Comparison of ENCODE assay signal across 18 cellular contexts in the genomic region with DNA sequence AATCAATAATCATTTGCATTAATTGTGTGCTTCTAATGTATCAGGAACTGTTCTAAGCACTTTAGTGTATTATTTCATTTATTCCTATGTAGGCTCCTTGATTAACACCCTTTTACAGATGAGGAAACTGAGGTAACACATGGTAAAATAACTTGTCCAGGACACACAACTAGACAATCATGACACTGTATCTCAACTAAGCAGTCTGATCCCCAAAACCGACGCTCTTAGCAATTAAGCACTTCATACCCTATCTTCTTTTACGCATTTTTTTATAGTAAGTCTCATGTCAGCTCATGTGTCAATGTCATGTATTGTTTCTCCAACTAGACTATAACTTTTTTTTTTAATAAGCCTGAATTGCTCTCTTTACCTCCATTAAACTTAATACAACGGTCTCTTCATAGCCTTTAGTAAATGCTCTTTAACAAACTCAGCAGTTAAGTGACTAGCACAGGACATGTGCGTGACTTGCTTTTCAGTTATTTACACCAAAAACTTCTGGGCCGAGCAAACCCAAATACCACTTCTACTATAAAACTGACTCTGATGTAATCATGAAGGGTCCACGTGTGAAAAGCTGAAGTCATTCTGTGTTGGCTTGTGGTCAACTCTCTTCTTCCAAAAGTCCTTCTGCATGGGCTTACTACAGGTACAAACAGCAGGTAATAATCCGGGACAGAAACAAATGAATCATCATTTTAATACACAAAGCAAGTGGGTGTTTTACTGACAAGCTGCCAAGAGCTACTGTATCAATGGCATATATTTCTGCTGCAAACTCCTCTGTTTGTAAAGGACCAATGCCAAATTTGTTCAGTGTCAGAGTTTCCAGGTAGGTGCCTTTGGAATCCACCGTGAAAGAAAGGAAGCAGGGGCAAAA. TPM values are rescaled to one million over a fixed set of nuclear protein-coding genes. Genes with fewer than 3 reads are reported as not detected.
DNase-seq lines count a peak whose midpoint lies in the region; ATAC-seq, FAIRE-seq and TF ChIP-seq lines count a peak whose summit lies in the region.
"Had no signal": no experiment of that assay in that cellular context is flagged by ENCODE, and none has a peak within 500 bp of the region (broad histone marks: within the 10 kb centered on the region; RNA-seq: fewer than 3 reads in every experiment).

No MANE protein-coding gene starts in this region.

- H4K20me1 ChIP-seq in PC-9 (ENCODE audit: insufficient read depth), result no peaks in the 10 kb centered on the region

- H3K9me2 ChIP-seq in PC-9 (ENCODE audit: insufficient read depth), result 0 out of 2 replicates have a peak, but pooled peaks cover 5% of the 10 kb centered on the region

- DNase-seq in COR-L47 (lab: John Stamatoyannopoulos, UW) (peak; percentile 97), NCI-H1092 (lab: John Stamatoyannopoulos, UW) (peak; percentile 12), PC-9 (peak; percentile 32 to 74), AML-193 (lab: John Stamatoyannopoulos, UW) (no peak), dedifferentiated amniotic fluid mesenchymal stem cell (ENCODE audit: extremely low spot score) (no peak)
- DNase-seq: activated CD4-positive, alpha-beta T cell treated with anti-CD3 and anti-CD28 coated beads for 4 hours; H7; NCI-H1048; T-helper 1 cell had no signal

- no peaks in the 10 kb centered on the region for H3F3A ChIP-seq in PC-9 (ENCODE audit: insufficient read depth, low read depth)

- no peak overlapping the region for H2AFZ ChIP-seq in PC-9

- no peak overlapping the region for H3K27ac ChIP-seq in PC-9
- H3K27ac ChIP-seq: vagina had no signal

- H3K4me2 ChIP-seq in PC-9, result peak overlapping the region; percentile 23

- TF ChIP-seq CTCF in PC-9 (conservative IDR thresholded peaks at IDR 0.05), result no peak

- FAIRE-seq in islet of Langerhans (lab: Jason Lieb, UNC), result peak; percentile 91
- FAIRE-seq: endothelial cell of umbilical vein had no signal

- POLR2A ChIA-PET in PC-9 (lab: Charles Lee; ENCODE audit: unreplicated experiment), result no interaction called here

- H3K4me3 ChIP-seq in PC-9, result no peak overlapping the region
- H3K4me3 ChIP-seq: vagina had no signal

- CTCF ChIA-PET in PC-9 (lab: Charles Lee), result no interaction called here

- H3K79me2 ChIP-seq in PC-9 (ENCODE audit: low read depth), result no peaks in the 10 kb centered on the region

- intact Hi-C loops in PC-9 (cut with micrococcal nuclease; ENCODE audit: unreplicated experiment), result no loop called here

- no peaks in the 10 kb centered on the region for H3K36me3 ChIP-seq in PC-9 (ENCODE audit: low read depth)
- H3K36me3 ChIP-seq: vagina had no signal

- H3K4me1 ChIP-seq in PC-9 (replicated peaks; ENCODE audit: insufficient read depth), result 0 out of 2 replicates have a peak, but pooled peaks cover 11% of the 10 kb centered on the region
- H3K4me1 ChIP-seq: vagina had no signal

- no TSS peak for BruUV-seq in PC-9 (replicated peaks; lab: Mats Ljungman, UMichigan)

- ATAC-seq in HG02678 (IDR thresholded peaks at IDR 0.05; ENCODE audit: unreplicated experiment) (no peak), HG03108 (IDR thresholded peaks at IDR 0.05; ENCODE audit: unreplicated experiment) (no peak)
- ATAC-seq: activated T-helper 17 cell treated with anti-CD3 and anti-CD28 coated beads, Interleukin-2, amount 50 U/mL, for 72 hours had no signal

- H3K9me3 ChIP-seq in PC-9 (ENCODE audit: insufficient read depth, low read depth), result no peaks in the 10 kb centered on the region
- H3K9me3 ChIP-seq: vagina had no signal

- no peaks in the 10 kb centered on the region for H3K27me3 ChIP-seq in PC-9 (ENCODE audit: insufficient read depth, low read depth)
- H3K27me3 ChIP-seq: vagina had no signal

RNA-seq across cellular contexts. Expression of a gene that starts 7.9 kb away (rescaled TPM):
- total RNA-seq in PC-9 (2021), result not detected in 2 replicates
- total RNA-seq: activated T-helper 17 cell treated with anti-CD3 and anti-CD28 coated beads, Interleukin-2, amount 50 U/mL, for 72 hours; endothelial cell of umbilical vein; H7; mononuclear cell; OCI-LY7; posterior vena cava; vagina had no signal

RNA-seq across cellular contexts. Expression of a gene that starts 44.4 kb away (rescaled TPM):
- total RNA-seq in PC-9 (2021), result not detected in 2 replicates
- total RNA-seq: activated T-helper 17 cell treated with anti-CD3 and anti-CD28 coated beads, Interleukin-2, amount 50 U/mL, for 72 hours; endothelial cell of umbilical vein; H7; mononuclear cell; vagina had no signal

Comparison
In these comparisons a context has a peak if more than half of its experiments do, and no peak if none do; other contexts are left out.
1. DNase-seq: peak in COR-L47 (single experiment), NCI-H1092 (single experiment) and PC-9 (2 of 2); none in AML-193 (0 of 2) and dedifferentiated amniotic fluid mesenchymal stem cell (single experiment).